ENCODE assay signal across 8 cellular contexts in genomic region chr16:68084504-68085258, GRCh38. TPM values are rescaled to one million over a fixed set of nuclear protein-coding genes. Genes with fewer than 3 reads are reported as not detected.
DNase-seq lines count a peak whose midpoint lies in the region; ATAC-seq and TF ChIP-seq lines count a peak whose summit lies in the region.

No MANE protein-coding gene starts in this region.

- H3K4me3 ChIP-seq in fibroblast of pulmonary artery (replicated peaks; ENCODE audit: low read depth, low read length): peak overlapping the region; percentile 54

- peak; percentile 87 for DNase-seq in DMS 273 treated with DMSO at 0.1 percent for 48 hours (lab: John Stamatoyannopoulos, UW)
- peak; percentile 83 for DNase-seq in HuH-7 (ENCODE audit: low spot score)
- peak; percentile 95 for DNase-seq in RKO (ENCODE audit: low spot score)
- DNase-seq in activated T-helper 2 cell treated with anti-CD3 and anti-CD28 coated beads, Interferon-gamma antibody, Interleukin-2, Interleukin-4, amounts not matched to agents 10 μg/mL and 5 μg/mL and 100 μg/mL, durations not matched to agents 14 hours and 24 hours and 36 hours (ENCODE audit: low spot score): peak; percentile 89
- DNase-seq in fibroblast of pulmonary artery (ENCODE audit: low read depth): peak; percentile 61
- DNase-seq in natural killer cell treated with Interleukin-12 subunit alpha and Interleukin-12 subunit beta and Interleukin-15 and Interleukin-18, amount 100 ng/mL, for 72 hours (ENCODE audit: low spot score): peak; percentile 95
- peak; percentile 93 for DNase-seq in stimulated activated naive CD8-positive, alpha-beta T cell treated with anti-CD3 and anti-CD28 coated beads, Interleukin-15, Interleukin-2, amounts not matched to agents 100 U/mL and 50 U/mL, for 24 hours

- peaks cover 29% of the 10 kb centered on the region for H3K36me3 Mint-ChIP-seq in activated T-helper 2 cell treated with anti-CD3 and anti-CD28 coated beads, Interferon-gamma antibody, Interleukin-2, Interleukin-4, amounts not matched to agents 10 μg/mL and 5 μg/mL and 100 μg/mL, durations not matched to agents 14 hours and 24 hours and 36 hours (ENCODE audit: low read depth)
- H3K36me3 Mint-ChIP-seq in natural killer cell treated with Interleukin-12 subunit alpha and Interleukin-12 subunit beta and Interleukin-15 and Interleukin-18, amount 100 ng/mL, for 72 hours: peaks cover 8% of the 10 kb centered on the region

- peak; percentile 61 for ATAC-seq in GM21423 (IDR thresholded peaks at IDR 0.05; ENCODE audit: unreplicated experiment)
- peak; percentile 78 to 84 for ATAC-seq in natural killer cell treated with Interleukin-12 subunit alpha and Interleukin-12 subunit beta and Interleukin-15 and Interleukin-18, amount 100 ng/mL, for 72 hours
- ATAC-seq in stimulated activated naive CD8-positive, alpha-beta T cell treated with anti-CD3 and anti-CD28 coated beads, Interleukin-15, Interleukin-2, amounts not matched to agents 100 U/mL and 50 U/mL, for 24 hours: peak; percentile 58

- H3K4me3 Mint-ChIP-seq in activated T-helper 2 cell treated with anti-CD3 and anti-CD28 coated beads, Interferon-gamma antibody, Interleukin-2, Interleukin-4, amounts not matched to agents 10 μg/mL and 5 μg/mL and 100 μg/mL, durations not matched to agents 14 hours and 24 hours and 36 hours (ENCODE audit: low read depth): peak overlapping the region; percentile 77
- H3K4me3 Mint-ChIP-seq in natural killer cell treated with Interleukin-12 subunit alpha and Interleukin-12 subunit beta and Interleukin-15 and Interleukin-18, amount 100 ng/mL, for 72 hours: peak overlapping the region; percentile 97

- TF ChIP-seq CTCF in fibroblast of pulmonary artery (IDR thresholded peaks at IDR 0.05; ENCODE audit: low read length, missing control alignments): no peak

- intact Hi-C loops in activated T-helper 2 cell treated with anti-CD3 and anti-CD28 coated beads, Interferon-gamma antibody, Interleukin-2, Interleukin-4, amounts not matched to agents 10 μg/mL and 5 μg/mL and 100 μg/mL, durations not matched to agents 14 hours and 24 hours and 36 hours (cut with micrococcal nuclease): loop anchor here (5.0 to 10.0 kb wide), 3 partner anchors 87 to 230 kb away; partner anchors contain the start of genes DPEP2, PRMT7 and SLC7A6OS

- H3K4me1 Mint-ChIP-seq in activated T-helper 2 cell treated with anti-CD3 and anti-CD28 coated beads, Interferon-gamma antibody, Interleukin-2, Interleukin-4, amounts not matched to agents 10 μg/mL and 5 μg/mL and 100 μg/mL, durations not matched to agents 14 hours and 24 hours and 36 hours (ENCODE audit: low read depth): peaks cover 55% of the 10 kb centered on the region
- peaks cover 60 to 66% of the 10 kb centered on the region in 2 donors for H3K4me1 Mint-ChIP-seq in natural killer cell treated with Interleukin-12 subunit alpha and Interleukin-12 subunit beta and Interleukin-15 and Interleukin-18, amount 100 ng/mL, for 72 hours (ENCODE audit: low read depth in 2 of 2)

- H3K9me3 Mint-ChIP-seq in activated T-helper 2 cell treated with anti-CD3 and anti-CD28 coated beads, Interferon-gamma antibody, Interleukin-2, Interleukin-4, amounts not matched to agents 10 μg/mL and 5 μg/mL and 100 μg/mL, durations not matched to agents 14 hours and 24 hours and 36 hours: no peaks in the 10 kb centered on the region
- no peaks in the 10 kb centered on the region for H3K9me3 Mint-ChIP-seq in natural killer cell treated with Interleukin-12 subunit alpha and Interleukin-12 subunit beta and Interleukin-15 and Interleukin-18, amount 100 ng/mL, for 72 hours

- H3K27ac Mint-ChIP-seq in activated T-helper 2 cell treated with anti-CD3 and anti-CD28 coated beads, Interferon-gamma antibody, Interleukin-2, Interleukin-4, amounts not matched to agents 10 μg/mL and 5 μg/mL and 100 μg/mL, durations not matched to agents 14 hours and 24 hours and 36 hours: peak overlapping the region; percentile 95
- H3K27ac Mint-ChIP-seq in natural killer cell treated with Interleukin-12 subunit alpha and Interleukin-12 subunit beta and Interleukin-15 and Interleukin-18, amount 100 ng/mL, for 72 hours: peak overlapping the region; percentile 93 to 95

- H3K27me3 Mint-ChIP-seq in activated T-helper 2 cell treated with anti-CD3 and anti-CD28 coated beads, Interferon-gamma antibody, Interleukin-2, Interleukin-4, amounts not matched to agents 10 μg/mL and 5 μg/mL and 100 μg/mL, durations not matched to agents 14 hours and 24 hours and 36 hours (ENCODE audit: low read depth): no peaks in the 10 kb centered on the region
- no peaks in the 10 kb centered on the region for H3K27me3 Mint-ChIP-seq in natural killer cell treated with Interleukin-12 subunit alpha and Interleukin-12 subunit beta and Interleukin-15 and Interleukin-18, amount 100 ng/mL, for 72 hours

RNA-seq across cellular contexts. Expression of gene NFATC3, which starts 0.5 kb away (rescaled TPM):
- 136 and 146 TPM in 2 replicates for total RNA-seq in activated T-helper 2 cell treated with anti-CD3 and anti-CD28 coated beads, Interferon-gamma antibody, Interleukin-2, Interleukin-4, amounts not matched to agents 10 μg/mL and 5 μg/mL and 100 μg/mL, durations not matched to agents 14 hours and 24 hours and 36 hours
- total RNA-seq in natural killer cell treated with Interleukin-12 subunit alpha and Interleukin-12 subunit beta and Interleukin-15 and Interleukin-18, amount 100 ng/mL, for 72 hours: 100 to 1,000 TPM in 1 of 2 donors, 10 to 100 TPM in 1; 91.9 to 131 TPM

Comparison
In these comparisons a context has a peak if more than half of its experiments do, and no peak if none do; other contexts are left out.
1. Peak in every context shown above with its lines: DNase-seq, ATAC-seq and H3K4me3 ChIP-seq.